Comparison of ENCODE assay signal across 8 cellular contexts in the genomic region with DNA sequence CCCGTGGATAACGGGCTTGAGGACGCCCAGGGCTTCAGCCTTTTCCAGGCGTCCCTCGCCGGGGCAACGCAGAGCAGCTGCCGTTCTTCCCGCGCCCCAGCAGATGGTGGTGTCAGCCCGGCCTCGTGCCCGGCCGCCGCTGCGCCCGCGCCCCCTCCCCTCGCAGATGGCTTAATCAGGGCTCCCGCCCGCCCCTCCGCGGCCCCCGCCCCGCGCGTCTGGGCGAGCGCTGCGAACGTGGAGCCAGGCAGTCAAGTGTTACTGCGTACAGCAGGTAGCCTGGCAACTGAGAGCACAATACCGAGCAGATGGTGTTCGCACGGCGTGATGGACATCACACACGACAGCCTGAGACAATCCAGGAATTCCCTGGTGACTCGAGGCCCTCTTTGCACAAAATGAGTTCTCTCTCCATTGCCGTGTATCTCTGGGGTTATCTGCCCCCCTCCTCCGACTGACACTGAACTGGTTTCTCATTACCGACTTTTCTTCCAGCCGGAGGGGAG.
A peak's percentile ranks its signal among the peaks of the same experiment; 100 is the strongest.
DNase-seq lines count a peak whose midpoint lies in the region; ATAC-seq and TF ChIP-seq lines count a peak whose summit lies in the region.

No MANE protein-coding gene starts in this region.

- H3K27me3 Mint-ChIP-seq in activated naive CD4-positive, alpha-beta T cell treated with anti-CD3 and anti-CD28 coated beads, Interleukin-2, amount 50 U/mL, for 24 hours, result peaks cover 25% of the 10 kb centered on the region
- no peaks in the 10 kb centered on the region for H3K27me3 Mint-ChIP-seq in neural crest cell (ENCODE audit: low read depth)

- H3K4me3 ChIP-seq in BJ (ENCODE audit: low read depth, low read length), result peak overlapping the region; percentile 41
- H3K4me3 ChIP-seq in RWPE2 (ENCODE audit: severe bottlenecking), result peak overlapping the region; percentile 19

- H3K9me3 ChIP-seq in RWPE2 (ENCODE audit: severe bottlenecking), result no peaks in the 10 kb centered on the region

- peaks cover 4% of the 10 kb centered on the region for H3K4me1 ChIP-seq in RWPE2 (ENCODE audit: insufficient read depth, poor library complexity, severe bottlenecking)

- peaks cover 12% of the 10 kb centered on the region for H3K4me1 Mint-ChIP-seq in activated naive CD4-positive, alpha-beta T cell treated with anti-CD3 and anti-CD28 coated beads, Interleukin-2, amount 50 U/mL, for 24 hours
- peaks cover 64% of the 10 kb centered on the region for H3K4me1 Mint-ChIP-seq in neural crest cell

- CTCF ChIA-PET in BJ (lab: Yijun Ruan, JAX), result interaction anchor here (0.8 to 3.0 kb wide), 18 partner anchors 8 to 629 kb away, joined by 3 to 13 read pairs (median 4); no protein-coding TSS in a partner anchor

- no peak overlapping the region for H3K27ac Mint-ChIP-seq in activated naive CD4-positive, alpha-beta T cell treated with anti-CD3 and anti-CD28 coated beads, Interleukin-2, amount 50 U/mL, for 24 hours
- peak overlapping the region; percentile 99 for H3K27ac Mint-ChIP-seq in neural crest cell (ENCODE audit: unreplicated experiment)

- H3K4me3 Mint-ChIP-seq in activated naive CD4-positive, alpha-beta T cell treated with anti-CD3 and anti-CD28 coated beads, Interleukin-2, amount 50 U/mL, for 24 hours, result peak overlapping the region; percentile 83
- peak overlapping the region; percentile 86 for H3K4me3 Mint-ChIP-seq in neural crest cell

- H3K36me3 Mint-ChIP-seq in activated naive CD4-positive, alpha-beta T cell treated with anti-CD3 and anti-CD28 coated beads, Interleukin-2, amount 50 U/mL, for 24 hours, result no peaks in the 10 kb centered on the region
- no peaks in the 10 kb centered on the region for H3K36me3 Mint-ChIP-seq in neural crest cell (ENCODE audit: low read depth)

- POLR2A ChIA-PET in BJ (lab: Charles Lee), result no interaction called here

- peak; percentile 55 for ATAC-seq in GM19468 (IDR thresholded peaks at IDR 0.05; ENCODE audit: extremely low read depth, unreplicated experiment)
- ATAC-seq in RWPE2 (ENCODE audit: low read depth), result peak; percentile 89

- DNase-seq in BJ (ENCODE audit: low read depth) (peak; percentile 16), Kasumi-1 (lab: John Stamatoyannopoulos, UW) (peak; percentile 46 to 52), RWPE2 (ENCODE audit: low spot score) (no peak), germinal center (ENCODE audit: low spot score) (peak; percentile 90), neural crest cell (ENCODE audit: low read depth, low spot score) (peak; percentile 89), stromal cell of bone marrow (ENCODE audit: low read depth) (peak; percentile 29)

- no peak overlapping the region for H3K27ac ChIP-seq in RWPE2 (ENCODE audit: poor library complexity, severe bottlenecking)

- TF ChIP-seq CTCF in BJ (IDR thresholded peaks at IDR 0.05; ENCODE audit: insufficient read depth, low read depth, low read length), result peak; percentile 66
- peak; percentile 80 for TF ChIP-seq CTCF in RWPE2 (IDR thresholded peaks at IDR 0.05; ENCODE audit: poor library complexity, severe bottlenecking)
- TF ChIP-seq CTCF in neural crest cell (conservative IDR thresholded peaks at IDR 0.05), result peak; percentile 92

- H3K27me3 ChIP-seq in BJ (ENCODE audit: control insufficient read depth, insufficient read depth, low read length) (peaks cover 3% of the 10 kb centered on the region; the same call in 1 of the 2 replicates), RWPE2 (ENCODE audit: insufficient read depth, poor library complexity, severe bottlenecking) (no peaks in the 10 kb centered on the region)

- H3K9me3 Mint-ChIP-seq in activated naive CD4-positive, alpha-beta T cell treated with anti-CD3 and anti-CD28 coated beads, Interleukin-2, amount 50 U/mL, for 24 hours, result no peaks in the 10 kb centered on the region
- H3K9me3 Mint-ChIP-seq in neural crest cell, result no peaks in the 10 kb centered on the region

- H3K36me3 ChIP-seq in BJ (ENCODE audit: control insufficient read depth, insufficient read depth, low read length), result no peaks in the 10 kb centered on the region
- no peaks in the 10 kb centered on the region for H3K36me3 ChIP-seq in RWPE2 (ENCODE audit: low read depth)
